Comparison of ENCODE assay signal across 2 cellular contexts in the genomic region with DNA sequence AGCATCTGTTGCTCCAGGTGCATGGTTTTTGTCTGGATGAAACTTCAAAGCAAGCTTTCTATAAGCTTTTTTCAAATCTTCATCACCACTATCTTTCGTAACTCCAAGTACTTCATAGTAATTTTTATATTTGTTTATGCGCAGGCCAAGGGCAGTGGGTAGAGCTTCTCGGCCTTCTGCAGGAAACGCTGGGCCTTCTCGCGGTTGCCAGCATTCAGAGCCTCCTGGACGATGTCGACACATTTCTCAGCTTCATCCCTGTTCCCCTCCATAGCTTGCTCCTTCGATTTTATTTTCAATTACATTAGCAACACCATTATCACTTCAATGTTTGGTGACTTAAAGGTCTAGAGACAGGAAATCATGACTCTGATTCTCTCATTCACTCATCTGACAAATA.
TF ChIP-seq lines count a peak whose summit lies in the region.

No MANE protein-coding gene starts in this region.

TF ChIP-seq in GM23338, 12 proteins besides CTCF, POLR2A, EP300 and RAD21 (continued from another document):
- TF ChIP-seq, protein P1, sequence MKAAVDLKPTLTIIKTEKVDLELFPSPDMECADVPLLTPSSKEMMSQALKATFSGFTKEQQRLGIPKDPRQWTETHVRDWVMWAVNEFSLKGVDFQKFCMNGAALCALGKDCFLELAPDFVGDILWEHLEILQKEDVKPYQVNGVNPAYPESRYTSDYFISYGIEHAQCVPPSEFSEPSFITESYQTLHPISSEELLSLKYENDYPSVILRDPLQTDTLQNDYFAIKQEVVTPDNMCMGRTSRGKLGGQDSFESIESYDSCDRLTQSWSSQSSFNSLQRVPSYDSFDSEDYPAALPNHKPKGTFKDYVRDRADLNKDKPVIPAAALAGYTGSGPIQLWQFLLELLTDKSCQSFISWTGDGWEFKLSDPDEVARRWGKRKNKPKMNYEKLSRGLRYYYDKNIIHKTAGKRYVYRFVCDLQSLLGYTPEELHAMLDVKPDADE (IDR thresholded peaks at IDR 0.05): no peak
- no peak for TF ChIP-seq ZNF114 (CRISPR knock-in tag; IDR thresholded peaks at IDR 0.05)
- TF ChIP-seq, protein P2, sequence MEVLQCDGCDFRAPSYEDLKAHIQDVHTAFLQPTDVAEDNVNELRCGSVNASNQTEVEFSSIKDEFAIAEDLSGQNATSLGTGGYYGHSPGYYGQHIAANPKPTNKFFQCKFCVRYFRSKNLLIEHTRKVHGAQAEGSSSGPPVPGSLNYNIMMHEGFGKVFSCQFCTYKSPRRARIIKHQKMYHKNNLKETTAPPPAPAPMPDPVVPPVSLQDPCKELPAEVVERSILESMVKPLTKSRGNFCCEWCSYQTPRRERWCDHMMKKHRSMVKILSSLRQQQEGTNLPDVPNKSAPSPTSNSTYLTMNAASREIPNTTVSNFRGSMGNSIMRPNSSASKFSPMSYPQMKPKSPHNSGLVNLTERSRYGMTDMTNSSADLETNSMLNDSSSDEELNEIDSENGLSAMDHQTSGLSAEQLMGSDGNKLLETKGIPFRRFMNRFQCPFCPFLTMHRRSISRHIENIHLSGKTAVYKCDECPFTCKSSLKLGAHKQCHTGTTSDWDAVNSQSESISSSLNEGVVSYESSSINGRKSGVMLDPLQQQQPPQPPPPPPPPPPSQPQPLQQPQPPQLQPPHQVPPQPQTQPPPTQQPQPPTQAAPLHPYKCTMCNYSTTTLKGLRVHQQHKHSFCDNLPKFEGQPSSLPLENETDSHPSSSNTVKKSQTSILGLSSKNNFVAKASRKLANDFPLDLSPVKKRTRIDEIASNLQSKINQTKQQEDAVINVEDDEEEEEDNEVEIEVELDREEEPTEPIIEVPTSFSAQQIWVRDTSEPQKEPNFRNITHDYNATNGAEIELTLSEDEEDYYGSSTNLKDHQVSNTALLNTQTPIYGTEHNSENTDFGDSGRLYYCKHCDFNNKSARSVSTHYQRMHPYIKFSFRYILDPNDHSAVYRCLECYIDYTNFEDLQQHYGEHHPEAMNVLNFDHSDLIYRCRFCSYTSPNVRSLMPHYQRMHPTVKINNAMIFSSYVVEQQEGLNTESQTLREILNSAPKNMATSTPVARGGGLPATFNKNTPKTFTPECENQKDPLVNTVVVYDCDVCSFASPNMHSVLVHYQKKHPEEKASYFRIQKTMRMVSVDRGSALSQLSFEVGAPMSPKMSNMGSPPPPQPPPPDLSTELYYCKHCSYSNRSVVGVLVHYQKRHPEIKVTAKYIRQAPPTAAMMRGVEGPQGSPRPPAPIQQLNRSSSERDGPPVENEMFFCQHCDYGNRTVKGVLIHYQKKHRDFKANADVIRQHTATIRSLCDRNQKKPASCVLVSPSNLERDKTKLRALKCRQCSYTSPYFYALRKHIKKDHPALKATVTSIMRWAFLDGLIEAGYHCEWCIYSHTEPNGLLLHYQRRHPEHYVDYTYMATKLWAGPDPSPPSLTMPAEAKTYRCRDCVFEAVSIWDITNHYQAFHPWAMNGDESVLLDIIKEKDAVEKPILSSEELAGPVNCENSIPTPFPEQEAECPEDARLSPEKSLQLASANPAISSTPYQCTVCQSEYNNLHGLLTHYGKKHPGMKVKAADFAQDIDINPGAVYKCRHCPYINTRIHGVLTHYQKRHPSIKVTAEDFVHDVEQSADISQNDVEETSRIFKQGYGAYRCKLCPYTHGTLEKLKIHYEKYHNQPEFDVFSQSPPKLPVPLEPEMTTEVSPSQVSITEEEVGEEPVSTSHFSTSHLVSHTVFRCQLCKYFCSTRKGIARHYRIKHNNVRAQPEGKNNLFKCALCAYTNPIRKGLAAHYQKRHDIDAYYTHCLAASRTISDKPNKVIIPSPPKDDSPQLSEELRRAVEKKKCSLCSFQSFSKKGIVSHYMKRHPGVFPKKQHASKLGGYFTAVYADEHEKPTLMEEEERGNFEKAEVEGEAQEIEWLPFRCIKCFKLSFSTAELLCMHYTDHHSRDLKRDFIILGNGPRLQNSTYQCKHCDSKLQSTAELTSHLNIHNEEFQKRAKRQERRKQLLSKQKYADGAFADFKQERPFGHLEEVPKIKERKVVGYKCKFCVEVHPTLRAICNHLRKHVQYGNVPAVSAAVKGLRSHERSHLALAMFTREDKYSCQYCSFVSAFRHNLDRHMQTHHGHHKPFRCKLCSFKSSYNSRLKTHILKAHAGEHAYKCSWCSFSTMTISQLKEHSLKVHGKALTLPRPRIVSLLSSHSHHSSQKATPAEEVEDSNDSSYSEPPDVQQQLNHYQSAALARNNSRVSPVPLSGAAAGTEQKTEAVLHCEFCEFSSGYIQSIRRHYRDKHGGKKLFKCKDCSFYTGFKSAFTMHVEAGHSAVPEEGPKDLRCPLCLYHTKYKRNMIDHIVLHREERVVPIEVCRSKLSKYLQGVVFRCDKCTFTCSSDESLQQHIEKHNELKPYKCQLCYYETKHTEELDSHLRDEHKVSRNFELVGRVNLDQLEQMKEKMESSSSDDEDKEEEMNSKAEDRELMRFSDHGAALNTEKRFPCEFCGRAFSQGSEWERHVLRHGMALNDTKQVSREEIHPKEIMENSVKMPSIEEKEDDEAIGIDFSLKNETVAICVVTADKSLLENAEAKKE (CRISPR knock-in tag; IDR thresholded peaks at IDR 0.05): no peak
- no peak for TF ChIP-seq ZNF331 (CRISPR knock-in tag; IDR thresholded peaks at IDR 0.05; ENCODE audit: low read depth)
- TF ChIP-seq, protein P3, sequence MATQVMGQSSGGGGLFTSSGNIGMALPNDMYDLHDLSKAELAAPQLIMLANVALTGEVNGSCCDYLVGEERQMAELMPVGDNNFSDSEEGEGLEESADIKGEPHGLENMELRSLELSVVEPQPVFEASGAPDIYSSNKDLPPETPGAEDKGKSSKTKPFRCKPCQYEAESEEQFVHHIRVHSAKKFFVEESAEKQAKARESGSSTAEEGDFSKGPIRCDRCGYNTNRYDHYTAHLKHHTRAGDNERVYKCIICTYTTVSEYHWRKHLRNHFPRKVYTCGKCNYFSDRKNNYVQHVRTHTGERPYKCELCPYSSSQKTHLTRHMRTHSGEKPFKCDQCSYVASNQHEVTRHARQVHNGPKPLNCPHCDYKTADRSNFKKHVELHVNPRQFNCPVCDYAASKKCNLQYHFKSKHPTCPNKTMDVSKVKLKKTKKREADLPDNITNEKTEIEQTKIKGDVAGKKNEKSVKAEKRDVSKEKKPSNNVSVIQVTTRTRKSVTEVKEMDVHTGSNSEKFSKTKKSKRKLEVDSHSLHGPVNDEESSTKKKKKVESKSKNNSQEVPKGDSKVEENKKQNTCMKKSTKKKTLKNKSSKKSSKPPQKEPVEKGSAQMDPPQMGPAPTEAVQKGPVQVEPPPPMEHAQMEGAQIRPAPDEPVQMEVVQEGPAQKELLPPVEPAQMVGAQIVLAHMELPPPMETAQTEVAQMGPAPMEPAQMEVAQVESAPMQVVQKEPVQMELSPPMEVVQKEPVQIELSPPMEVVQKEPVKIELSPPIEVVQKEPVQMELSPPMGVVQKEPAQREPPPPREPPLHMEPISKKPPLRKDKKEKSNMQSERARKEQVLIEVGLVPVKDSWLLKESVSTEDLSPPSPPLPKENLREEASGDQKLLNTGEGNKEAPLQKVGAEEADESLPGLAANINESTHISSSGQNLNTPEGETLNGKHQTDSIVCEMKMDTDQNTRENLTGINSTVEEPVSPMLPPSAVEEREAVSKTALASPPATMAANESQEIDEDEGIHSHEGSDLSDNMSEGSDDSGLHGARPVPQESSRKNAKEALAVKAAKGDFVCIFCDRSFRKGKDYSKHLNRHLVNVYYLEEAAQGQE (IDR thresholded peaks at IDR 0.05; ENCODE audit: unreplicated experiment): no peak
- TF ChIP-seq JUNB (IDR thresholded peaks at IDR 0.05; ENCODE audit: unreplicated experiment): no peak
- TF ChIP-seq CREB1 (CRISPR knock-in tag; IDR thresholded peaks at IDR 0.05; ENCODE audit: low read depth): no peak
- TF ChIP-seq POLR2AphosphoS5 (IDR thresholded peaks at IDR 0.05; ENCODE audit: low read depth): no peak
- TF ChIP-seq STAT1 (IDR thresholded peaks at IDR 0.05; ENCODE audit: unreplicated experiment): no peak
- no peak for TF ChIP-seq NANOG (IDR thresholded peaks at IDR 0.05; ENCODE audit: borderline replicate concordance)

TF ChIP-seq in WTC11, 78 proteins besides CTCF, POLR2A, EP300 and RAD21 (continued from another document):
- TF ChIP-seq, protein P4, sequence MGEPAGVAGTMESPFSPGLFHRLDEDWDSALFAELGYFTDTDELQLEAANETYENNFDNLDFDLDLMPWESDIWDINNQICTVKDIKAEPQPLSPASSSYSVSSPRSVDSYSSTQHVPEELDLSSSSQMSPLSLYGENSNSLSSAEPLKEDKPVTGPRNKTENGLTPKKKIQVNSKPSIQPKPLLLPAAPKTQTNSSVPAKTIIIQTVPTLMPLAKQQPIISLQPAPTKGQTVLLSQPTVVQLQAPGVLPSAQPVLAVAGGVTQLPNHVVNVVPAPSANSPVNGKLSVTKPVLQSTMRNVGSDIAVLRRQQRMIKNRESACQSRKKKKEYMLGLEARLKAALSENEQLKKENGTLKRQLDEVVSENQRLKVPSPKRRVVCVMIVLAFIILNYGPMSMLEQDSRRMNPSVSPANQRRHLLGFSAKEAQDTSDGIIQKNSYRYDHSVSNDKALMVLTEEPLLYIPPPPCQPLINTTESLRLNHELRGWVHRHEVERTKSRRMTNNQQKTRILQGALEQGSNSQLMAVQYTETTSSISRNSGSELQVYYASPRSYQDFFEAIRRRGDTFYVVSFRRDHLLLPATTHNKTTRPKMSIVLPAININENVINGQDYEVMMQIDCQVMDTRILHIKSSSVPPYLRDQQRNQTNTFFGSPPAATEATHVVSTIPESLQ (CRISPR knock-in tag; IDR thresholded peaks at IDR 0.05): no peak
- TF ChIP-seq, protein P5, sequence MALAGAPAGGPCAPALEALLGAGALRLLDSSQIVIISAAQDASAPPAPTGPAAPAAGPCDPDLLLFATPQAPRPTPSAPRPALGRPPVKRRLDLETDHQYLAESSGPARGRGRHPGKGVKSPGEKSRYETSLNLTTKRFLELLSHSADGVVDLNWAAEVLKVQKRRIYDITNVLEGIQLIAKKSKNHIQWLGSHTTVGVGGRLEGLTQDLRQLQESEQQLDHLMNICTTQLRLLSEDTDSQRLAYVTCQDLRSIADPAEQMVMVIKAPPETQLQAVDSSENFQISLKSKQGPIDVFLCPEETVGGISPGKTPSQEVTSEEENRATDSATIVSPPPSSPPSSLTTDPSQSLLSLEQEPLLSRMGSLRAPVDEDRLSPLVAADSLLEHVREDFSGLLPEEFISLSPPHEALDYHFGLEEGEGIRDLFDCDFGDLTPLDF (CRISPR knock-in tag; IDR thresholded peaks at IDR 0.05): no peak
- TF ChIP-seq, protein P6, sequence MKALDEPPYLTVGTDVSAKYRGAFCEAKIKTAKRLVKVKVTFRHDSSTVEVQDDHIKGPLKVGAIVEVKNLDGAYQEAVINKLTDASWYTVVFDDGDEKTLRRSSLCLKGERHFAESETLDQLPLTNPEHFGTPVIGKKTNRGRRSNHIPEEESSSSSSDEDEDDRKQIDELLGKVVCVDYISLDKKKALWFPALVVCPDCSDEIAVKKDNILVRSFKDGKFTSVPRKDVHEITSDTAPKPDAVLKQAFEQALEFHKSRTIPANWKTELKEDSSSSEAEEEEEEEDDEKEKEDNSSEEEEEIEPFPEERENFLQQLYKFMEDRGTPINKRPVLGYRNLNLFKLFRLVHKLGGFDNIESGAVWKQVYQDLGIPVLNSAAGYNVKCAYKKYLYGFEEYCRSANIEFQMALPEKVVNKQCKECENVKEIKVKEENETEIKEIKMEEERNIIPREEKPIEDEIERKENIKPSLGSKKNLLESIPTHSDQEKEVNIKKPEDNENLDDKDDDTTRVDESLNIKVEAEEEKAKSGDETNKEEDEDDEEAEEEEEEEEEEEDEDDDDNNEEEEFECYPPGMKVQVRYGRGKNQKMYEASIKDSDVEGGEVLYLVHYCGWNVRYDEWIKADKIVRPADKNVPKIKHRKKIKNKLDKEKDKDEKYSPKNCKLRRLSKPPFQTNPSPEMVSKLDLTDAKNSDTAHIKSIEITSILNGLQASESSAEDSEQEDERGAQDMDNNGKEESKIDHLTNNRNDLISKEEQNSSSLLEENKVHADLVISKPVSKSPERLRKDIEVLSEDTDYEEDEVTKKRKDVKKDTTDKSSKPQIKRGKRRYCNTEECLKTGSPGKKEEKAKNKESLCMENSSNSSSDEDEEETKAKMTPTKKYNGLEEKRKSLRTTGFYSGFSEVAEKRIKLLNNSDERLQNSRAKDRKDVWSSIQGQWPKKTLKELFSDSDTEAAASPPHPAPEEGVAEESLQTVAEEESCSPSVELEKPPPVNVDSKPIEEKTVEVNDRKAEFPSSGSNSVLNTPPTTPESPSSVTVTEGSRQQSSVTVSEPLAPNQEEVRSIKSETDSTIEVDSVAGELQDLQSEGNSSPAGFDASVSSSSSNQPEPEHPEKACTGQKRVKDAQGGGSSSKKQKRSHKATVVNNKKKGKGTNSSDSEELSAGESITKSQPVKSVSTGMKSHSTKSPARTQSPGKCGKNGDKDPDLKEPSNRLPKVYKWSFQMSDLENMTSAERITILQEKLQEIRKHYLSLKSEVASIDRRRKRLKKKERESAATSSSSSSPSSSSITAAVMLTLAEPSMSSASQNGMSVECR (CRISPR knock-in tag; IDR thresholded peaks at IDR 0.05; ENCODE audit: borderline replicate concordance): no peak
- TF ChIP-seq, protein P7, sequence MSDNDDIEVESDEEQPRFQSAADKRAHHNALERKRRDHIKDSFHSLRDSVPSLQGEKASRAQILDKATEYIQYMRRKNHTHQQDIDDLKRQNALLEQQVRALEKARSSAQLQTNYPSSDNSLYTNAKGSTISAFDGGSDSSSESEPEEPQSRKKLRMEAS (CRISPR knock-in tag; IDR thresholded peaks at IDR 0.05): no peak
- TF ChIP-seq, protein P8, sequence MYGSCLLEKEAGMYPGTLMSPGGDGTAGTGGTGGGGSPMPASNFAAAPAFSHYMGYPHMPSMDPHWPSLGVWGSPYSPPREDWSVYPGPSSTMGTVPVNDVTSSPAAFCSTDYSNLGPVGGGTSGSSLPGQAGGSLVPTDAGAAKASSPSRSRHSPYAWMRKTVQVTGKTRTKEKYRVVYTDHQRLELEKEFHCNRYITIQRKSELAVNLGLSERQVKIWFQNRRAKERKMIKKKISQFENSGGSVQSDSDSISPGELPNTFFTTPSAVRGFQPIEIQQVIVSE (CRISPR knock-in tag; IDR thresholded peaks at IDR 0.05; ENCODE audit: borderline replicate concordance): no peak
- TF ChIP-seq, protein P9, sequence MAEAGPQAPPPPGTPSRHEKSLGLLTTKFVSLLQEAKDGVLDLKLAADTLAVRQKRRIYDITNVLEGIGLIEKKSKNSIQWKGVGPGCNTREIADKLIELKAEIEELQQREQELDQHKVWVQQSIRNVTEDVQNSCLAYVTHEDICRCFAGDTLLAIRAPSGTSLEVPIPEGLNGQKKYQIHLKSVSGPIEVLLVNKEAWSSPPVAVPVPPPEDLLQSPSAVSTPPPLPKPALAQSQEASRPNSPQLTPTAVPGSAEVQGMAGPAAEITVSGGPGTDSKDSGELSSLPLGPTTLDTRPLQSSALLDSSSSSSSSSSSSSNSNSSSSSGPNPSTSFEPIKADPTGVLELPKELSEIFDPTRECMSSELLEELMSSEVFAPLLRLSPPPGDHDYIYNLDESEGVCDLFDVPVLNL (CRISPR knock-in tag; IDR thresholded peaks at IDR 0.05; ENCODE audit: borderline replicate concordance, low read depth): no peak
- TF ChIP-seq, protein P10, sequence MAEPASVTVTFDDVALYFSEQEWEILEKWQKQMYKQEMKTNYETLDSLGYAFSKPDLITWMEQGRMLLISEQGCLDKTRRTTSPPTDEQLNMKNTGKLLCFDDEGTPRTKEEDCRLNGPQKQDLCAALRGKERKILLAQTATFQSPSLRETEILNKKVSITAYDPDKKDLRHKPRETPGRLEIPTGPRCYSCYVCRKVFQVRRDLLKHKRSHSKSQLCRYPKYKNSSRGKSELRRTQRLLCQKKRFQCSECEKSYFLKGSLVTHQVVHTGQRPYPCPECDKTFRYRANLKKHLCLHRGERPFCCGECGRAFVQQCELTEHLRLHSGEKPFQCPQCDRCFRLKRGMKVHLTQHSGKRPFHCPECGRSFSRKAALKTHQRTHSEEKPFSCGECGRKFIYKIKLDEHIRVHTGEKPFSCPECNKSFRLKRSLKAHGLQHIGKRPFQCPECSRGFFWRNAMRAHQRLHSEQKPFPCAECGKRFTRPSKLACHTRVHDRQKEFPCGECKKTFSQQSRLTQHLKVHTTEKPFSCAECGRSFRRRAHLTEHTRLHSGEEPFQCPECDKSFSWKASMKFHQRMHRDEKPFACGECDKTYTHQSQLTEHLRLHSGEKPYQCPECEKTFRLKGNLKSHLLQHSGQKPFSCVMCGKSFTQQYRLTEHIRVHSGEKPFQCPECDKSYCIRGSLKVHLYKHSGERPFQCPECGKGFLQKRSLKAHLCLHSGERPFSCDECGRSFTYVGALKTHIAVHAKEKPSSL (CRISPR knock-in tag; conservative IDR thresholded peaks at IDR 0.05): no peak
- no peak for TF ChIP-seq JAZF1 (CRISPR knock-in tag; IDR thresholded peaks at IDR 0.05)
- no peak for TF ChIP-seq ZNF121 (CRISPR knock-in tag; IDR thresholded peaks at IDR 0.05)
- TF ChIP-seq SMAD4 (CRISPR knock-in tag; IDR thresholded peaks at IDR 0.05): no peak
TF ChIP-seq in WTC11: peak in this region for 0.
